Comparison of ENCODE assay signal across 9 cellular contexts in genomic region chr17:78416791-78417530, GRCh38. TPM values are rescaled to one million over a fixed set of nuclear protein-coding genes. Genes with fewer than 3 reads are reported as not detected.
DNase-seq lines count a peak whose midpoint lies in the region; ATAC-seq, FAIRE-seq and TF ChIP-seq lines count a peak whose summit lies in the region.
"Had no signal": no experiment of that assay in that cellular context is flagged by ENCODE, and none has a peak within 500 bp of the region (broad histone marks: within the 10 kb centered on the region; RNA-seq: fewer than 3 reads in every experiment).

No MANE protein-coding gene starts in this region.

- peak overlapping the region; percentile 81 for H3K27ac ChIP-seq in SJSA1
- peak overlapping the region; percentile 94 for H3K27ac ChIP-seq in neutrophil
- H3K27ac ChIP-seq in WERI-Rb-1, result no peak overlapping the region

- intact Hi-C loops in CD14-positive monocyte (cut with micrococcal nuclease), result loop anchor here in 1 of 2 donors (2.0 to 5.0 kb wide), 2 partner anchors 28 to 130 kb away; no protein-coding TSS in a partner anchor

- H3K36me3 ChIP-seq in SJSA1, result peaks cover 87% of the 10 kb centered on the region
- H3K36me3 ChIP-seq in neutrophil, result peaks cover 30% of the 10 kb centered on the region
- H3K36me3 ChIP-seq in WERI-Rb-1, result peaks cover 58% of the 10 kb centered on the region

- peaks cover 0 to 4% (median 0%) of the 10 kb centered on the region in 7 donors for H3K9me3 Mint-ChIP-seq in CD14-positive monocyte

- no peak for FAIRE-seq in GM19239 (lab: Jason Lieb, UNC)

- peaks cover 83 to 90% of the 10 kb centered on the region in 2 donors for H3K36me3 Mint-ChIP-seq in CD14-positive monocyte

- ATAC-seq in SK-N-SH treated with all-trans-retinoic acid at 6 μM for 48 hours, result no peak

- H3K4me1 ChIP-seq in SJSA1 (replicated peaks), result peaks cover 48% of the 10 kb centered on the region
- peaks cover 99 to 100% of the 10 kb centered on the region in 2 experiments for H3K4me1 ChIP-seq in neutrophil (ENCODE audit: control insufficient read depth in 1 of 2, insufficient read depth in 1 of 2, low read depth in 1 of 2, low read length in 1 of 2)

- peak; percentile 73 for DNase-seq in CD14-positive monocyte (ENCODE audit: low spot score)
- peak in 1 of 2 experiments; percentile 87 for DNase-seq in SJSA1 (ENCODE audit: low read depth in 1 of 2, low spot score in 2 of 2)
- DNase-seq in fibroblast of gingiva (ENCODE audit: low read depth), result peak; percentile 40
- no peak for DNase-seq in WERI-Rb-1
- DNase-seq in middle frontal gyrus (ENCODE audit: extremely low spot score, low spot score), result no peak
- no peak for DNase-seq in GM19239 (ENCODE audit: insufficient read length, low spot score)
- DNase-seq: SHP77 treated with DMSO at 0.1 percent for 48 hours had no signal

- H3K9me3 ChIP-seq in SJSA1 (replicated peaks) (no peaks in the 10 kb centered on the region), neutrophil (no peaks in the 10 kb centered on the region), WERI-Rb-1 (ENCODE audit: severe bottlenecking) (no peaks in the 10 kb centered on the region)

- no peaks in the 10 kb centered on the region for H3K27me3 Mint-ChIP-seq in CD14-positive monocyte (ENCODE audit: low read depth in 3 of 3)

- H3K4me1 Mint-ChIP-seq in CD14-positive monocyte, result peaks cover 65% of the 10 kb centered on the region

- peak overlapping the region; percentile 97 to 100 (median 98) for H3K27ac Mint-ChIP-seq in CD14-positive monocyte

- no peak for TF ChIP-seq CTCF in CD14-positive monocyte (IDR thresholded peaks at IDR 0.05)
- TF ChIP-seq CTCF in neutrophil (IDR thresholded peaks at IDR 0.05), result no peak
- no peak for TF ChIP-seq CTCF in WERI-Rb-1 (IDR thresholded peaks at IDR 0.05; ENCODE audit: low read depth, low read length)

- no peaks in the 10 kb centered on the region for H3K27me3 ChIP-seq in SJSA1 (replicated peaks)
- no peaks in the 10 kb centered on the region for H3K27me3 ChIP-seq in neutrophil
- no peaks in the 10 kb centered on the region for H3K27me3 ChIP-seq in WERI-Rb-1 (ENCODE audit: insufficient read depth, low read depth, severe bottlenecking)

- peak overlapping the region; percentile 48 to 68 for H3K4me3 Mint-ChIP-seq in CD14-positive monocyte

- H3K4me3 ChIP-seq in SJSA1 (no peak overlapping the region), neutrophil (ENCODE audit: low read depth in 1 of 2, low read length in 1 of 2) (peak overlapping the region; percentile 59 to 70), WERI-Rb-1 (ENCODE audit: low read depth, low read length) (no peak overlapping the region)

TF ChIP-seq in SK-N-SH treated with all-trans-retinoic acid at 6 μM for 48 hours, 23 proteins besides CTCF, POLR2A, EP300 and RAD21:
- TF ChIP-seq PPARA (CRISPR knock-in tag; IDR thresholded peaks at IDR 0.05; ENCODE audit: borderline replicate concordance) (no peak), TCF4 (CRISPR knock-in tag; IDR thresholded peaks at IDR 0.05; ENCODE audit: borderline replicate concordance) (no peak), ZC3H10 (CRISPR knock-in tag; IDR thresholded peaks at IDR 0.05) (no peak), ESRRG (CRISPR knock-in tag; IDR thresholded peaks at IDR 0.05) (no peak), OSR1 (CRISPR knock-in tag; IDR thresholded peaks at IDR 0.05) (no peak), SNAI2 (CRISPR knock-in tag; IDR thresholded peaks at IDR 0.05) (no peak), GLIS3 (CRISPR knock-in tag; IDR thresholded peaks at IDR 0.05) (no peak), RARB (CRISPR knock-in tag; IDR thresholded peaks at IDR 0.05) (no peak), ZNF565 (CRISPR knock-in tag; conservative IDR thresholded peaks at IDR 0.05; ENCODE audit: low read depth) (no peak)

RNA-seq across cellular contexts. Expression of gene PGS1, which starts 38.5 kb away (rescaled TPM):
- 10 to 100 TPM; 26.0 to 28.0 TPM for polyA plus RNA-seq in CD14-positive monocyte
- total RNA-seq in SJSA1 (2014; rRNA removed; shearing (Covaris generic)), result 43.6 and 64.1 TPM in 2 replicates

RNA-seq across cellular contexts. Expression of gene SOCS3, which starts 57.1 kb away (rescaled TPM):
- 100 to 1,000 TPM; 123 to 144 TPM for polyA plus RNA-seq in CD14-positive monocyte
- total RNA-seq in SJSA1 (2014; rRNA removed; shearing (Covaris generic)), result 44.7 and 71.9 TPM in 2 replicates

Comparison
In these comparisons a context has a peak if more than half of its experiments do, and no peak if none do; other contexts are left out.
1. DNase-seq: peak in CD14-positive monocyte (single experiment) and fibroblast of gingiva (single experiment); none in WERI-Rb-1 (single experiment), middle frontal gyrus (single experiment) and GM19239 (single experiment).
2. H3K4me3 ChIP-seq: peak in neutrophil (2 of 2); none in SJSA1 (single experiment) and WERI-Rb-1 (single experiment).